ENCODE assay signal across 1 cellular context in the genomic region with DNA sequence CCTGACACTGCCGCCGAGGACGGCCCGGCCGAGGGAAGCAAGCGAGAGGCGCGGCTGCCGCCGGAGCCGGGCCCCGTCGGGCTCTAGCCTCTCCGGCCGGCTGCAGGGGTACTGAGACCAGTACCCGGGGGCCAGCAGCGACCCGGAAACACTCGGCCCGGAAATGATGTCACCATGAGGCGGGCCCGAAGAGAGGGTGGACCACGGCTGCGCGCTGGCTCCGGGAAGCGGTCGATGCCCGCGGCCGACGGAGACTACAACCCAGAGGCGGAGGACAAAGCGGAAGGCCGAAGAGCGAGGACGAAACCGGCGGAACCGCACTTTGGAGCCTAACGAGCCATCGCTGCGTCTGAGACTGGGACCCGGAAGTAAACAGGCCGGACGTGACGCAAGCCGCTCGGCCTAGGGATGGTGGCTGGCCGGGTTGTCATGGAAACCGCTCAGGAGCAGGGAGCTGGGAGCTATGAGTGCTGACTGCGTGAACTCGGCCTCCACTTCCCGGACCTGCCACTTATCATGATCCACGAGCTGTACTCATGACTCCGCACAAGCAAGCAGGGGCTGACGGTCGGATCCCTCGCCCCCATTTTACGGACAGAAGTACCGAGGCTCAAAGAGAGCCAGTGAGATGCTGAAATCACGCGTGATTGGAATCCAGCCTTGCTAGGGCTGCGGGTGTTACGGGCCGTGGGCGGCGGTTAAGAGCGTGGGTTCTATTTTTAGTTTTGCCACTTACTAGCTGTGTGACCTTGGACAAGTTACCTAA.
TF ChIP-seq lines count a peak whose summit lies in the region.

A gene with protein sequence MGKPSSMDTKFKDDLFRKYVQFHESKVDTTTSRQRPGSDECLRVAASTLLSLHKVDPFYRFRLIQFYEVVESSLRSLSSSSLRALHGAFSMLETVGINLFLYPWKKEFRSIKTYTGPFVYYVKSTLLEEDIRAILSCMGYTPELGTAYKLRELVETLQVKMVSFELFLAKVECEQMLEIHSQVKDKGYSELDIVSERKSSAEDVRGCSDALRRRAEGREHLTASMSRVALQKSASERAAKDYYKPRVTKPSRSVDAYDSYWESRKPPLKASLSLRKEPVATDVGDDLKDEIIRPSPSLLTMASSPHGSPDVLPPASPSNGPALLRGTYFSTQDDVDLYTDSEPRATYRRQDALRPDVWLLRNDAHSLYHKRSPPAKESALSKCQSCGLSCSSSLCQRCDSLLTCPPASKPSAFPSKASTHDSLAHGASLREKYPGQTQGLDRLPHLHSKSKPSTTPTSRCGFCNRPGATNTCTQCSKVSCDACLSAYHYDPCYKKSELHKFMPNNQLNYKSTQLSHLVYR (minus strand): TSS at position 150 of the 766 bp plus-strand sequence. CDS start 7,039 bp downstream, outside the sequence.

TF ChIP-seq in HepG2, 621 proteins besides CTCF, POLR2A, EP300 and RAD21 (continued from another document and continues in another):
- TF ChIP-seq, protein P1, sequence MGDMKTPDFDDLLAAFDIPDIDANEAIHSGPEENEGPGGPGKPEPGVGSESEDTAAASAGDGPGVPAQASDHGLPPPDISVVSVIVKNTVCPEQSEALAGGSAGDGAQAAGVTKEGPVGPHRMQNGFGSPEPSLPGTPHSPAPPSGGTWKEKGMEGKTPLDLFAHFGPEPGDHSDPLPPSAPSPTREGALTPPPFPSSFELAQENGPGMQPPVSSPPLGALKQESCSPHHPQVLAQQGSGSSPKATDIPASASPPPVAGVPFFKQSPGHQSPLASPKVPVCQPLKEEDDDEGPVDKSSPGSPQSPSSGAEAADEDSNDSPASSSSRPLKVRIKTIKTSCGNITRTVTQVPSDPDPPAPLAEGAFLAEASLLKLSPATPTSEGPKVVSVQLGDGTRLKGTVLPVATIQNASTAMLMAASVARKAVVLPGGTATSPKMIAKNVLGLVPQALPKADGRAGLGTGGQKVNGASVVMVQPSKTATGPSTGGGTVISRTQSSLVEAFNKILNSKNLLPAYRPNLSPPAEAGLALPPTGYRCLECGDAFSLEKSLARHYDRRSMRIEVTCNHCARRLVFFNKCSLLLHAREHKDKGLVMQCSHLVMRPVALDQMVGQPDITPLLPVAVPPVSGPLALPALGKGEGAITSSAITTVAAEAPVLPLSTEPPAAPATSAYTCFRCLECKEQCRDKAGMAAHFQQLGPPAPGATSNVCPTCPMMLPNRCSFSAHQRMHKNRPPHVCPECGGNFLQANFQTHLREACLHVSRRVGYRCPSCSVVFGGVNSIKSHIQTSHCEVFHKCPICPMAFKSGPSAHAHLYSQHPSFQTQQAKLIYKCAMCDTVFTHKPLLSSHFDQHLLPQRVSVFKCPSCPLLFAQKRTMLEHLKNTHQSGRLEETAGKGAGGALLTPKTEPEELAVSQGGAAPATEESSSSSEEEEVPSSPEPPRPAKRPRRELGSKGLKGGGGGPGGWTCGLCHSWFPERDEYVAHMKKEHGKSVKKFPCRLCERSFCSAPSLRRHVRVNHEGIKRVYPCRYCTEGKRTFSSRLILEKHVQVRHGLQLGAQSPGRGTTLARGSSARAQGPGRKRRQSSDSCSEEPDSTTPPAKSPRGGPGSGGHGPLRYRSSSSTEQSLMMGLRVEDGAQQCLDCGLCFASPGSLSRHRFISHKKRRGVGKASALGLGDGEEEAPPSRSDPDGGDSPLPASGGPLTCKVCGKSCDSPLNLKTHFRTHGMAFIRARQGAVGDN (CRISPR knock-in tag; IDR thresholded peaks at IDR 0.05): peak; percentile 95
- TF ChIP-seq ISL2 (CRISPR knock-in tag; IDR thresholded peaks at IDR 0.05) (peak; percentile 84; the same call in 1 of the 2 replicates), YY1 (IDR thresholded peaks at IDR 0.05; ENCODE audit: insufficient read depth, insufficient replicate concordance, low read depth, low read length) (peak; percentile 79), ATF2 (CRISPR knock-in tag; IDR thresholded peaks at IDR 0.05) (peak; percentile 94; the same call in 1 of the 2 replicates), TEAD2 (CRISPR knock-in tag; IDR thresholded peaks at IDR 0.05) (peak; percentile 66; the same call in 1 of the 2 replicates), ELK4 (CRISPR knock-in tag; IDR thresholded peaks at IDR 0.05; ENCODE audit: borderline replicate concordance) (peak; percentile 82), NFE2L2 (IDR thresholded peaks at IDR 0.05; ENCODE audit: low read length) (no peak), KLF15 (CRISPR knock-in tag; IDR thresholded peaks at IDR 0.05; ENCODE audit: borderline replicate concordance) (peak; percentile 73), EED (CRISPR knock-in tag; IDR thresholded peaks at IDR 0.05) (peak; percentile 93), PCBP1 (IDR thresholded peaks at IDR 0.05; ENCODE audit: borderline replicate concordance, low read depth, low read length) (no peak), ZBTB7B (CRISPR knock-in tag; IDR thresholded peaks at IDR 0.05) (peak; percentile 83), TFAP4 (IDR thresholded peaks at IDR 0.05; ENCODE audit: borderline replicate concordance, low read depth) (peak; percentile 18; the same call in 1 of the 2 replicates), HNF4A (CRISPR knock-in tag; IDR thresholded peaks at IDR 0.05) (peak; percentile 58), SSRP1 (CRISPR knock-in tag; IDR thresholded peaks at IDR 0.05) (no peak; the same call in 1 of the 2 replicates), ZNF83 (CRISPR knock-in tag; IDR thresholded peaks at IDR 0.05; ENCODE audit: borderline replicate concordance) (peak; percentile 95; the same call in 1 of the 2 replicates), ZNF501 (CRISPR knock-in tag; IDR thresholded peaks at IDR 0.05) (peak; percentile 99), ZNF589 (CRISPR knock-in tag; conservative IDR thresholded peaks at IDR 0.05) (peak; percentile 54), ATM (IDR thresholded peaks at IDR 0.05; ENCODE audit: borderline replicate concordance) (no peak), SPEN (CRISPR knock-in tag; IDR thresholded peaks at IDR 0.05; ENCODE audit: low read depth) (peak; percentile 65), ZBTB8A (CRISPR knock-in tag; IDR thresholded peaks at IDR 0.05; ENCODE audit: borderline replicate concordance, low read depth) (no peak), GLI4 (CRISPR knock-in tag; IDR thresholded peaks at IDR 0.05; ENCODE audit: borderline replicate concordance) (peak; percentile 33; the same call in 1 of the 2 replicates), KAT7 (CRISPR knock-in tag; IDR thresholded peaks at IDR 0.05; ENCODE audit: borderline replicate concordance) (peak; percentile 20; the same call in 1 of the 2 replicates), ZNF850 (CRISPR knock-in tag; conservative IDR thresholded peaks at IDR 0.05) (peak; percentile 88; the same call in 1 of the 2 replicates), KDM4B (CRISPR knock-in tag; IDR thresholded peaks at IDR 0.05) (peak; percentile 88; the same call in 1 of the 2 replicates), MTF2 (CRISPR knock-in tag; IDR thresholded peaks at IDR 0.05; ENCODE audit: borderline replicate concordance) (peak; percentile 99), TBX2 (CRISPR knock-in tag; IDR thresholded peaks at IDR 0.05; ENCODE audit: borderline replicate concordance) (peak; percentile 95)
- TF ChIP-seq, protein P2, sequence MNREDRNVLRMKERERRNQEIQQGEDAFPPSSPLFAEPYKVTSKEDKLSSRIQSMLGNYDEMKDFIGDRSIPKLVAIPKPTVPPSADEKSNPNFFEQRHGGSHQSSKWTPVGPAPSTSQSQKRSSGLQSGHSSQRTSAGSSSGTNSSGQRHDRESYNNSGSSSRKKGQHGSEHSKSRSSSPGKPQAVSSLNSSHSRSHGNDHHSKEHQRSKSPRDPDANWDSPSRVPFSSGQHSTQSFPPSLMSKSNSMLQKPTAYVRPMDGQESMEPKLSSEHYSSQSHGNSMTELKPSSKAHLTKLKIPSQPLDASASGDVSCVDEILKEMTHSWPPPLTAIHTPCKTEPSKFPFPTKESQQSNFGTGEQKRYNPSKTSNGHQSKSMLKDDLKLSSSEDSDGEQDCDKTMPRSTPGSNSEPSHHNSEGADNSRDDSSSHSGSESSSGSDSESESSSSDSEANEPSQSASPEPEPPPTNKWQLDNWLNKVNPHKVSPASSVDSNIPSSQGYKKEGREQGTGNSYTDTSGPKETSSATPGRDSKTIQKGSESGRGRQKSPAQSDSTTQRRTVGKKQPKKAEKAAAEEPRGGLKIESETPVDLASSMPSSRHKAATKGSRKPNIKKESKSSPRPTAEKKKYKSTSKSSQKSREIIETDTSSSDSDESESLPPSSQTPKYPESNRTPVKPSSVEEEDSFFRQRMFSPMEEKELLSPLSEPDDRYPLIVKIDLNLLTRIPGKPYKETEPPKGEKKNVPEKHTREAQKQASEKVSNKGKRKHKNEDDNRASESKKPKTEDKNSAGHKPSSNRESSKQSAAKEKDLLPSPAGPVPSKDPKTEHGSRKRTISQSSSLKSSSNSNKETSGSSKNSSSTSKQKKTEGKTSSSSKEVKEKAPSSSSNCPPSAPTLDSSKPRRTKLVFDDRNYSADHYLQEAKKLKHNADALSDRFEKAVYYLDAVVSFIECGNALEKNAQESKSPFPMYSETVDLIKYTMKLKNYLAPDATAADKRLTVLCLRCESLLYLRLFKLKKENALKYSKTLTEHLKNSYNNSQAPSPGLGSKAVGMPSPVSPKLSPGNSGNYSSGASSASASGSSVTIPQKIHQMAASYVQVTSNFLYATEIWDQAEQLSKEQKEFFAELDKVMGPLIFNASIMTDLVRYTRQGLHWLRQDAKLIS (CRISPR knock-in tag; IDR thresholded peaks at IDR 0.05): 0 out of 2 replicates have a peak, but pooled peaks have one; percentile 31
- TF ChIP-seq, protein P3, sequence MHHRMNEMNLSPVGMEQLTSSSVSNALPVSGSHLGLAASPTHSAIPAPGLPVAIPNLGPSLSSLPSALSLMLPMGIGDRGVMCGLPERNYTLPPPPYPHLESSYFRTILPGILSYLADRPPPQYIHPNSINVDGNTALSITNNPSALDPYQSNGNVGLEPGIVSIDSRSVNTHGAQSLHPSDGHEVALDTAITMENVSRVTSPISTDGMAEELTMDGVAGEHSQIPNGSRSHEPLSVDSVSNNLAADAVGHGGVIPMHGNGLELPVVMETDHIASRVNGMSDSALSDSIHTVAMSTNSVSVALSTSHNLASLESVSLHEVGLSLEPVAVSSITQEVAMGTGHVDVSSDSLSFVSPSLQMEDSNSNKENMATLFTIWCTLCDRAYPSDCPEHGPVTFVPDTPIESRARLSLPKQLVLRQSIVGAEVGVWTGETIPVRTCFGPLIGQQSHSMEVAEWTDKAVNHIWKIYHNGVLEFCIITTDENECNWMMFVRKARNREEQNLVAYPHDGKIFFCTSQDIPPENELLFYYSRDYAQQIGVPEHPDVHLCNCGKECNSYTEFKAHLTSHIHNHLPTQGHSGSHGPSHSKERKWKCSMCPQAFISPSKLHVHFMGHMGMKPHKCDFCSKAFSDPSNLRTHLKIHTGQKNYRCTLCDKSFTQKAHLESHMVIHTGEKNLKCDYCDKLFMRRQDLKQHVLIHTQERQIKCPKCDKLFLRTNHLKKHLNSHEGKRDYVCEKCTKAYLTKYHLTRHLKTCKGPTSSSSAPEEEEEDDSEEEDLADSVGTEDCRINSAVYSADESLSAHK (CRISPR knock-in tag; IDR thresholded peaks at IDR 0.05; ENCODE audit: borderline replicate concordance): no peak
- TF ChIP-seq, protein P4, sequence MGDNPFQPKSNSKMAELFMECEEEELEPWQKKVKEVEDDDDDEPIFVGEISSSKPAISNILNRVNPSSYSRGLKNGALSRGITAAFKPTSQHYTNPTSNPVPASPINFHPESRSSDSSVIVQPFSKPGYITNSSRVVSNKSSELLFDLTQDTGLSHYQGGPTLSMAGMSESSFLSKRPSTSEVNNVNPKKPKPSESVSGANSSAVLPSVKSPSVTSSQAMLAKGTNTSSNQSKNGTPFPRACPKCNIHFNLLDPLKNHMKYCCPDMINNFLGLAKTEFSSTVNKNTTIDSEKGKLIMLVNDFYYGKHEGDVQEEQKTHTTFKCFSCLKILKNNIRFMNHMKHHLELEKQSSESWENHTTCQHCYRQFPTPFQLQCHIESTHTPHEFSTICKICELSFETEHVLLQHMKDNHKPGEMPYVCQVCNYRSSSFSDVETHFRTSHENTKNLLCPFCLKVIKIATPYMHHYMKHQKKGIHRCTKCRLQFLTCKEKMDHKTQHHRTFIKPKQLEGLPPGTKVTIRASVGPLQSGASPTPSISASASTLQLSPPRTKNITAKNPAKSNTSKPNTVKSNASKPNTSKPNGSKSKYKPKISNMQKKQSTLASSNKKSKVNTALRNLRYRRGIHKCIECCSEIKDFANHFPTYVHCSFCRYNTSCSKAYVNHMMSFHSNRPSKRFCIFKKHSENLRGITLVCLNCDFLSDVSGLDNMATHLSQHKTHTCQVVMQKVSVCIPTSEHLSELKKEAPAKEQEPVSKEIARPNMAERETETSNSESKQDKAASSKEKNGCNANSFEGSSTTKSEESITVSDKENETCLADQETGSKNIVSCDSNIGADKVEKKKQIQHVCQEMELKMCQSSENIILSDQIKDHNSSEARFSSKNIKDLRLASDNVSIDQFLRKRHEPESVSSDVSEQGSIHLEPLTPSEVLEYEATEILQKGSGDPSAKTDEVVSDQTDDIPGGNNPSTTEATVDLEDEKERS (CRISPR knock-in tag; IDR thresholded peaks at IDR 0.05): peak; percentile 81
- TF ChIP-seq, protein P5, sequence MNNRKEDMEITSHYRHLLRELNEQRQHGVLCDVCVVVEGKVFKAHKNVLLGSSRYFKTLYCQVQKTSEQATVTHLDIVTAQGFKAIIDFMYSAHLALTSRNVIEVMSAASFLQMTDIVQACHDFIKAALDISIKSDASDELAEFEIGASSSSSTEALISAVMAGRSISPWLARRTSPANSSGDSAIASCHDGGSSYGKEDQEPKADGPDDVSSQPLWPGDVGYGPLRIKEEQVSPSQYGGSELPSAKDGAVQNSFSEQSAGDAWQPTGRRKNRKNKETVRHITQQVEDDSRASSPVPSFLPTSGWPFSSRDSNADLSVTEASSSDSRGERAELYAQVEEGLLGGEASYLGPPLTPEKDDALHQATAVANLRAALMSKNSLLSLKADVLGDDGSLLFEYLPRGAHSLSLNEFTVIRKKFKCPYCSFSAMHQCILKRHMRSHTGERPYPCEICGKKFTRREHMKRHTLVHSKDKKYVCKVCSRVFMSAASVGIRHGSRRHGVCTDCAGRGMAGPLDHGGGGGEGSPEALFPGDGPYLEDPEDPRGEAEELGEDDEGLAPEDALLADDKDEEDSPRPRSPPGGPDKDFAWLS (CRISPR knock-in tag; IDR thresholded peaks at IDR 0.05; ENCODE audit: borderline replicate concordance): no peak
